8 cellular contexts compared by ENCODE assay signal in the genomic region with DNA sequence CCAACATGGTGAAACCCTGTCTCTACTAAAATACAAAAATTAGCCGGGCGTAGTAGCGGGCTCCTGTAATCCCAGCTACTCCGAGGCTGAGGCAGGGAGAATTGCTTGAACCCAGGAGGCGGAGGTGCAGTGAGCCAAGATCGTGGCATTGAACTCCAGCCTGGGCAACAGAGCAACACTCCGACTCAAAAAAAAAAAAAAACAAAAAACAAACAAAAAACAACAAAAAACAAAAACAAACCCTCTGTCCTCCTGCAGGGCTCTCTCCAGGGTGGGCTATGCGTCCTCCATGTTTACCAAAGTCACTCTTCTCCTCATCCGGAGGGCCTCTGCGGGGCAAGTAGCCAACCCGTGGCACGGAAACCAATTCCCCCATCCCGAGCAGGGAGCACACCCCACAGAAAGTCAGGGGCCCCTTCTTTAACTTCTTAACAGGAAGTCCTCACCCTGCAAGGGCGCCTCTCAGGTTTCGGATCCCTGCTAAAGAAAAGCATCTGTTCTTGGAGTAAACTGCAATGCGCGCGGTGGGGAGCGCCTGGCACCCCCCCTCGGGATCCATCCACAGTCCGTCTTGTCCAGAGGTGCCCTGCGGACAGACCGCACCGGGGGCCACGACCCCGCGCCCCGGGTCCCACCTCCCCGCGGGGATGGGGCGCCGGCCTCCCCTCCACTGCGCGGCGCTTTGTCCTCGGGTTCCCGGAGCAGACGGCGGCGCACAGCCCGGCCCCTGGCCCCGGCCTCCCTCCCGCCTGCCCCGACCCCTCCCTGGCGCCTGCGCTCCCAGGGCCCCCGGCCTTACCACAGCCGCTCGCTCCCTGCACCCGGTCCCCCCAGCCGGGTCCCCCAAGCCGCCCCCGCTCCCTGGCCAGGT. TPM values are rescaled to one million over a fixed set of nuclear protein-coding genes. Genes with fewer than 3 reads are reported as not detected.
A peak's percentile ranks its signal among the peaks of the same experiment; 100 is the strongest.
DNase-seq lines count a peak whose midpoint lies in the region; ATAC-seq and TF ChIP-seq lines count a peak whose summit lies in the region.

No MANE protein-coding gene starts in this region.

- H4K91ac ChIP-seq in trophoblast cell (ENCODE audit: low read depth, low read length), result peak overlapping the region; percentile 81

- no peak overlapping the region for H2AK5ac ChIP-seq in trophoblast cell (ENCODE audit: low read length)

- peaks cover 8% of the 10 kb centered on the region for H3K79me1 ChIP-seq in trophoblast cell (ENCODE audit: low read length)

- peak; percentile 31; the same call in 1 of the 2 replicates for TF ChIP-seq CTCF in OCI-LY7 (conservative IDR thresholded peaks at IDR 0.05; ENCODE audit: low read length)

- H2BK5ac ChIP-seq in trophoblast cell (ENCODE audit: low read depth, low read length, poor library complexity), result peak overlapping the region; percentile 16

- H3K4ac ChIP-seq in trophoblast cell (ENCODE audit: low read depth, low read length), result no peak overlapping the region

- H3K18ac ChIP-seq in trophoblast cell (ENCODE audit: low read length), result peak overlapping the region; percentile 20

- in situ Hi-C loops in Caki2 (cut with HindIII; ENCODE audit: low pct_unique_long_range_greater_than_20kb, low sequenced_read_pairs), result no loop called here
- in situ Hi-C loops in HAP-1 (cut with MboI; ENCODE audit: low sequenced_read_pairs), result no loop called here

- no peaks in the 10 kb centered on the region for H3K9me2 ChIP-seq in OCI-LY7 (ENCODE audit: insufficient read depth, low read length)

- H3K4me3 ChIP-seq in HAP-1 (peak overlapping the region; percentile 62), OCI-LY7 (ENCODE audit: low read depth, low read length, poor library complexity, severe bottlenecking) (peak overlapping the region; percentile 77), trophoblast cell (ENCODE audit: low read depth, low read length) (peak overlapping the region; percentile 89)

- H3K36me3 ChIP-seq in HAP-1 (replicated peaks) (no peaks in the 10 kb centered on the region; the same call in 1 of the 2 replicates), OCI-LY7 (ENCODE audit: insufficient read depth, low read length) (no peaks in the 10 kb centered on the region), trophoblast cell (ENCODE audit: control insufficient read depth in 1 of 2, insufficient read depth in 2 of 2, low read length in 2 of 2) (no peaks in the 10 kb centered on the region)

- H3K9ac ChIP-seq in trophoblast cell (ENCODE audit: low read length), result peak overlapping the region; percentile 75

- no peak overlapping the region for H3K23ac ChIP-seq in trophoblast cell (ENCODE audit: low read length)

- H3K9me3 ChIP-seq in HAP-1 (no peaks in the 10 kb centered on the region), OCI-LY7 (ENCODE audit: low read length) (no peaks in the 10 kb centered on the region), trophoblast cell (ENCODE audit: insufficient read depth, low read depth, low read length) (no peaks in the 10 kb centered on the region)

- no peak overlapping the region for H2BK12ac ChIP-seq in trophoblast cell (ENCODE audit: low read length)

- no peak overlapping the region for H2BK120ac ChIP-seq in trophoblast cell (ENCODE audit: insufficient read depth, low read length, poor library complexity)

- no peak overlapping the region for H4K12ac ChIP-seq in trophoblast cell (ENCODE audit: low read depth, low read length)

- H4K20me1 ChIP-seq in OCI-LY7 (ENCODE audit: insufficient read depth, low read length), result peaks cover 26% of the 10 kb centered on the region; the same call in 1 of the 2 replicates

- DNase-seq in Caki2 (ENCODE audit: low read depth), result peak; percentile 27
- DNase-seq in HAP-1 (ENCODE audit: low spot score in 2 of 2), result peak in 1 of 2 experiments; percentile 57
- peak; percentile 69 for DNase-seq in OCI-LY7 (ENCODE audit: low spot score)
- DNase-seq in activated naive CD4-positive, alpha-beta T cell treated with anti-CD3 and anti-CD28 coated beads, Interleukin-2, amount 50 U/mL, for 72 hours (ENCODE audit: low spot score in 2 of 2), result peak; percentile 46 to 69
- DNase-seq in head of caudate nucleus, result peak in 36 of 42 donors; percentile 23 to 76 (median 47)
- DNase-seq in trophoblast cell, result no peak
- no peak for DNase-seq in NK-92 treated with Interleukin-12 subunit alpha and Interleukin-12 subunit beta, amount 100 ng/mL, for 24 hours (lab: John Stamatoyannopoulos, UW)
- DNase-seq in NCI-H2081 treated with DMSO at 0.1 percent for 48 hours (lab: John Stamatoyannopoulos, UW), result no peak

- H3K79me2 ChIP-seq in OCI-LY7 (ENCODE audit: insufficient read depth, low read depth, low read length) (peaks cover 34% of the 10 kb centered on the region; the same call in 1 of the 2 replicates), trophoblast cell (ENCODE audit: control insufficient read depth, insufficient read depth, low read length, poor library complexity) (peaks cover 4% of the 10 kb centered on the region)

- peak overlapping the region; percentile 87 to 99 for H3K27ac Mint-ChIP-seq in activated naive CD4-positive, alpha-beta T cell treated with anti-CD3 and anti-CD28 coated beads, Interleukin-2, amount 50 U/mL, for 72 hours

- WGBS in trophoblast cell (ENCODE audit: extremely low coverage, insufficient coverage, insufficient read length), result no CpG with 5 or more reads among the region's 53 CpGs

- H3K27me3 ChIP-seq in HAP-1 (ENCODE audit: low read depth) (no peaks in the 10 kb centered on the region), trophoblast cell (ENCODE audit: insufficient read depth, low read length) (no peaks in the 10 kb centered on the region)

- BruUV-seq in OCI-LY7 (replicated peaks; lab: Mats Ljungman, UMichigan), result no TSS peak

- peak overlapping the region; percentile 56 for H3K27ac ChIP-seq in OCI-LY7 (ENCODE audit: low read depth, low read length, poor library complexity, severe bottlenecking)
- peak overlapping the region; percentile 28 for H3K27ac ChIP-seq in trophoblast cell (ENCODE audit: low read depth, low read length)

- peak overlapping the region; percentile 57 for H4K8ac ChIP-seq in trophoblast cell (ENCODE audit: low read depth, low read length)

- CTCF ChIA-PET in OCI-LY7 (lab: Charles Lee; ENCODE audit: unreplicated experiment), result no interaction called here

- H3K4me1 ChIP-seq in HAP-1 (peaks cover 11% of the 10 kb centered on the region), OCI-LY7 (ENCODE audit: insufficient read depth, low read length, poor library complexity, severe bottlenecking) (peaks cover 50% of the 10 kb centered on the region), trophoblast cell (ENCODE audit: control insufficient read depth in 1 of 2, insufficient read depth in 2 of 2, low read length in 2 of 2) (peaks cover 26 to 35% of the 10 kb centered on the region in 2 experiments)

- intact Hi-C loops in OCI-LY7 (cut with micrococcal nuclease; ENCODE audit: unreplicated experiment) (loop anchor here (2.0 to 5.0 kb wide), 3 partner anchors 55 to 145 kb away; no protein-coding TSS in a partner anchor), head of caudate nucleus (cut with DNase I) (loop anchor here (10.0 kb wide), 1 partner anchor 153 kb away; no protein-coding TSS in a partner anchor)

- ATAC-seq in activated naive CD4-positive, alpha-beta T cell treated with anti-CD3 and anti-CD28 coated beads, Interleukin-2, amount 50 U/mL, for 72 hours, result peak; percentile 12 to 59

- no peaks in the 10 kb centered on the region for H3K9me3 Mint-ChIP-seq in activated naive CD4-positive, alpha-beta T cell treated with anti-CD3 and anti-CD28 coated beads, Interleukin-2, amount 50 U/mL, for 72 hours

- H3K4me2 ChIP-seq in OCI-LY7 (ENCODE audit: low read length) (peak overlapping the region; percentile 90), trophoblast cell (ENCODE audit: low read length) (peak overlapping the region; percentile 74)

- H3K36me3 Mint-ChIP-seq in activated naive CD4-positive, alpha-beta T cell treated with anti-CD3 and anti-CD28 coated beads, Interleukin-2, amount 50 U/mL, for 72 hours, result peaks cover 10 to 11% of the 10 kb centered on the region in 2 donors

- H2AFZ ChIP-seq in OCI-LY7 (ENCODE audit: low read length) (0 out of 2 replicates have a peak overlapping the region, but pooled peaks have one; percentile 1), trophoblast cell (ENCODE audit: insufficient read depth, low read length, poor library complexity) (peak overlapping the region; percentile 37)

- H3K14ac ChIP-seq in trophoblast cell (ENCODE audit: low read length), result peak overlapping the region; percentile 53

- POLR2A ChIA-PET in OCI-LY7 (lab: Charles Lee), result no interaction called here

RNA-seq across cellular contexts. Expression of a gene that starts 0.7 kb away (rescaled TPM):
- total RNA-seq in Caki2 (2014; rRNA removed; shearing (Covaris generic); ENCODE audit: low replicate concordance), result 34.8 and 37.7 TPM in 2 replicates
- 47.9 and 48.1 TPM in 2 replicates for total RNA-seq in OCI-LY7 (2014; rRNA removed; shearing (Covaris generic))
- 34.6 and 36.6 TPM in 2 replicates for total RNA-seq in OCI-LY7 (2022)
- total RNA-seq in activated naive CD4-positive, alpha-beta T cell treated with anti-CD3 and anti-CD28 coated beads, Interleukin-2, amount 50 U/mL, for 72 hours, result 10 to 100 TPM; 44.8 to 48.0 TPM
- polyA plus RNA-seq in trophoblast cell (2013), result 19.8 and 21.2 TPM in 2 replicates

RNA-seq across cellular contexts. Expression of a gene that starts 25.1 kb away (rescaled TPM):
- total RNA-seq in Caki2 (2014; rRNA removed; shearing (Covaris generic); ENCODE audit: low replicate concordance), result 15.0 and 29.6 TPM in 2 replicates
- total RNA-seq in OCI-LY7 (2014; rRNA removed; shearing (Covaris generic)), result 15.0 and 22.3 TPM in 2 replicates
- total RNA-seq in OCI-LY7 (2022), result 43.2 and 43.9 TPM in 2 replicates
- total RNA-seq in activated naive CD4-positive, alpha-beta T cell treated with anti-CD3 and anti-CD28 coated beads, Interleukin-2, amount 50 U/mL, for 72 hours, result 10 to 100 TPM; 17.8 to 50.8 TPM
- 14.7 and 15.8 TPM in 2 replicates for polyA plus RNA-seq in trophoblast cell (2013)

Comparison
In these comparisons a context has a peak if more than half of its experiments do, and no peak if none do; other contexts are left out.
1. DNase-seq: peak in Caki2 (single experiment), OCI-LY7 (single experiment), activated naive CD4-positive, alpha-beta T cell treated with anti-CD3 and anti-CD28 coated beads, Interleukin-2, amount 50 U/mL, for 72 hours (2 of 2) and head of caudate nucleus (36 of 42); none in trophoblast cell (0 of 2), NK-92 treated with Interleukin-12 subunit alpha and Interleukin-12 subunit beta, amount 100 ng/mL, for 24 hours (single experiment) and NCI-H2081 treated with DMSO at 0.1 percent for 48 hours (single experiment).
2. Peak in every context shown above with its lines, with median percentiles within 50 percentile points of each other: H3K4me3 ChIP-seq.